Comparison of ENCODE assay signal across 8 cellular contexts in genomic region chr10:84329986-84330651, GRCh38. TPM values are rescaled to one million over a fixed set of nuclear protein-coding genes. Genes with fewer than 3 reads are reported as not detected.
A peak's percentile ranks its signal among the peaks of the same experiment; 100 is the strongest.
DNase-seq lines count a peak whose midpoint lies in the region; ATAC-seq and TF ChIP-seq lines count a peak whose summit lies in the region.

No MANE protein-coding gene starts in this region.

- H3K27me3 ChIP-seq in iPS-20b (ENCODE audit: insufficient read depth, low read length) (no peaks in the 10 kb centered on the region), prostate gland (replicated peaks; ENCODE audit: insufficient read depth) (no peaks in the 10 kb centered on the region)

- ATAC-seq in HG02763 (IDR thresholded peaks at IDR 0.05; ENCODE audit: unreplicated experiment) = peak; percentile 64
- ATAC-seq in T-cell (replicated peaks in 1 of 4) = peak; percentile 29 to 41 (median 36)

- no peaks in the 10 kb centered on the region for H3K9me3 ChIP-seq in iPS-20b (ENCODE audit: insufficient read depth, low read depth, low read length)
- H3K9me3 ChIP-seq in prostate gland = no peaks in the 10 kb centered on the region

- peak; percentile 76 for DNase-seq in activated CD4-positive, alpha-beta T cell treated with anti-CD3 and anti-CD28 coated beads, Interleukin-2, amount 10 ng/mL, durations not matched to agents 24 days and 14 days
- no peak for DNase-seq in activated CD4-positive, alpha-beta T cell treated with anti-CD3 and anti-CD28 coated beads, Interleukin-2, amount 50 U/mL, for 4 hours
- peak in 25 of 34 experiments; percentile 6 to 60 (median 37) for DNase-seq in T-cell
- no peak for DNase-seq in stimulated activated CD4-positive, alpha-beta T cell treated with anti-CD3 and anti-CD28 coated beads, Interleukin-2, amount 100 ng/mL, for 24 hours
- DNase-seq in NCI-H1048 (lab: John Stamatoyannopoulos, UW) = no peak
- no peak for DNase-seq in prostate gland (ENCODE audit: low spot score)

- H3K27ac Mint-ChIP-seq in activated CD4-positive, alpha-beta T cell treated with anti-CD3 and anti-CD28 coated beads, Interleukin-2, amount 10 ng/mL, durations not matched to agents 24 days and 14 days = peak overlapping the region; percentile 94
- H3K27ac Mint-ChIP-seq in T-cell = peak overlapping the region; percentile 97 to 98

- peaks cover 47% of the 10 kb centered on the region for H3K4me1 Mint-ChIP-seq in activated CD4-positive, alpha-beta T cell treated with anti-CD3 and anti-CD28 coated beads, Interleukin-2, amount 10 ng/mL, durations not matched to agents 24 days and 14 days
- H3K4me1 Mint-ChIP-seq in T-cell = peaks cover 26 to 54% (median 41%) of the 10 kb centered on the region in 3 donors

- no peak overlapping the region; the same call in 1 of the 2 replicates for H3K9ac ChIP-seq in iPS-20b (ENCODE audit: low read depth, low read length)

- no peak for TF ChIP-seq POLR2A in prostate gland (IDR thresholded peaks at IDR 0.05)

- H3K4me3 ChIP-seq in iPS-20b (ENCODE audit: low read length) (peak overlapping the region; percentile 82), prostate gland (peak overlapping the region in 1 of 2 donors; percentile 95)

- peaks cover 25% of the 10 kb centered on the region for H3K4me1 ChIP-seq in iPS-20b (ENCODE audit: insufficient read depth, low read length)
- no peaks in the 10 kb centered on the region for H3K4me1 ChIP-seq in prostate gland (replicated peaks)

- intact Hi-C loops in activated CD4-positive, alpha-beta T cell treated with anti-CD3 and anti-CD28 coated beads, Interleukin-2, amount 10 ng/mL, durations not matched to agents 24 days and 14 days (cut with micrococcal nuclease) = loop anchor here (1.0 to 2.0 kb wide), 5 partner anchors 13 to 191 kb away; partner anchors contain the start of gene GHITM
- intact Hi-C loops in prostate gland (cut with DNase I) = loop anchor here (5.0 kb wide), 1 partner anchor 193 kb away; the partner anchor contains the start of gene GHITM

- peaks cover 6% of the 10 kb centered on the region for H3K36me3 Mint-ChIP-seq in activated CD4-positive, alpha-beta T cell treated with anti-CD3 and anti-CD28 coated beads, Interleukin-2, amount 10 ng/mL, durations not matched to agents 24 days and 14 days (ENCODE audit: low read depth)
- H3K36me3 Mint-ChIP-seq in T-cell = peaks cover 5% of the 10 kb centered on the region

- 83% methylated on average over 7 of the region's 7 CpGs for WGBS in prostate gland

- H3K36me3 ChIP-seq in iPS-20b (ENCODE audit: insufficient read depth, low read depth, low read length) (no peaks in the 10 kb centered on the region), prostate gland (no peaks in the 10 kb centered on the region)

- peak overlapping the region; percentile 95 for H3K4me3 Mint-ChIP-seq in activated CD4-positive, alpha-beta T cell treated with anti-CD3 and anti-CD28 coated beads, Interleukin-2, amount 10 ng/mL, durations not matched to agents 24 days and 14 days
- peak overlapping the region; percentile 93 to 98 (median 94) for H3K4me3 Mint-ChIP-seq in T-cell

- no peak overlapping the region for H3K27ac ChIP-seq in iPS-20b (ENCODE audit: low read length)
- H3K27ac ChIP-seq in prostate gland = no peak overlapping the region

- POLR2A ChIA-PET in T-cell (lab: Charles Lee) = interaction anchor here in 1 of 2 donors (0.6 kb wide), 1 partner anchor 146 kb away, joined by 6 read pairs; no protein-coding TSS in a partner anchor

- no peak for TF ChIP-seq CTCF in prostate gland (IDR thresholded peaks at IDR 0.05)

- H3K9me3 Mint-ChIP-seq in activated CD4-positive, alpha-beta T cell treated with anti-CD3 and anti-CD28 coated beads, Interleukin-2, amount 10 ng/mL, durations not matched to agents 24 days and 14 days = no peaks in the 10 kb centered on the region
- no peaks in the 10 kb centered on the region for H3K9me3 Mint-ChIP-seq in T-cell

- CTCF ChIA-PET in T-cell (lab: Charles Lee) = interaction anchor here (1.0 to 2.5 kb wide), 4 partner anchors 22 to 47 kb away, joined by 3 to 7 read pairs (median 3); no protein-coding TSS in a partner anchor

- H3K27me3 Mint-ChIP-seq in activated CD4-positive, alpha-beta T cell treated with anti-CD3 and anti-CD28 coated beads, Interleukin-2, amount 10 ng/mL, durations not matched to agents 24 days and 14 days = peaks cover 3% of the 10 kb centered on the region
- no peaks in the 10 kb centered on the region for H3K27me3 Mint-ChIP-seq in T-cell

RNA-seq across cellular contexts. Expression of gene CCSER2, which starts 1.7 kb away (rescaled TPM):
- 42.9 and 45.6 TPM in 2 replicates for total RNA-seq in activated CD4-positive, alpha-beta T cell treated with anti-CD3 and anti-CD28 coated beads, Interleukin-2, amount 10 ng/mL, durations not matched to agents 24 days and 14 days
- total RNA-seq in T-cell (100 to 1,000 TPM; 109 to 137 (median 115) TPM), prostate gland (10 to 100 TPM; 30.4 to 53.6 TPM)

Comparison
In these comparisons a context has a peak if more than half of its experiments do, and no peak if none do; other contexts are left out.
1. DNase-seq: peak in activated CD4-positive, alpha-beta T cell treated with anti-CD3 and anti-CD28 coated beads, Interleukin-2, amount 10 ng/mL, durations not matched to agents 24 days and 14 days (single experiment) and T-cell (25 of 34); none in activated CD4-positive, alpha-beta T cell treated with anti-CD3 and anti-CD28 coated beads, Interleukin-2, amount 50 U/mL, for 4 hours (0 of 2), stimulated activated CD4-positive, alpha-beta T cell treated with anti-CD3 and anti-CD28 coated beads, Interleukin-2, amount 100 ng/mL, for 24 hours (0 of 2), NCI-H1048 (single experiment) and prostate gland (single experiment).